In genomic region chrX:20989361-20989760, GRCh38 we compare ENCODE assay signal across 21 cellular contexts.
"Had no signal": no experiment of that assay in that cellular context is flagged by ENCODE, and none has a peak within 500 bp of the region (broad histone marks: within the 10 kb centered on the region; RNA-seq: fewer than 3 reads in every experiment).

No MANE protein-coding gene starts in this region.

- H3K27me3 ChIP-seq: ovary, right lobe of liver, suprapubic skin, thyroid gland, upper lobe of left lung, uterus had no signal

- H3K27ac ChIP-seq: left ventricle myocardium inferior, lower lobe of right lung, ovary, psoas muscle, right lobe of liver, suprapubic skin, thyroid gland, upper lobe of left lung, uterus had no signal

- H3K4me1 ChIP-seq: left ventricle myocardium inferior, lower lobe of right lung, psoas muscle, right lobe of liver, suprapubic skin, thyroid gland, upper lobe of left lung, uterus had no signal

- ATAC-seq: lower lobe of right lung; natural killer cell; psoas muscle; right lobe of liver; stimulated activated effector memory CD8-positive, alpha-beta T cell treated with anti-CD3 and anti-CD28 coated beads, Interleukin-12 subunit alpha, Interleukin-12 subunit beta, amount 100 ng/mL, for 72 hours; stimulated activated naive CD8-positive, alpha-beta T cell treated with anti-CD3 and anti-CD28 coated beads, Interleukin-15, Interleukin-2, amounts not matched to agents 100 U/mL and 50 U/mL, for 24 hours had no signal

- H3K9me3 ChIP-seq: left ventricle myocardium inferior, lower lobe of right lung, ovary, psoas muscle, right lobe of liver, suprapubic skin, thyroid gland, upper lobe of left lung, uterus had no signal

- FAIRE-seq: colon, keratinocyte had no signal

- H3K36me3 ChIP-seq: left ventricle myocardium inferior, lower lobe of right lung, ovary, right lobe of liver, suprapubic skin, thyroid gland, upper lobe of left lung, uterus had no signal

- H3K4me3 ChIP-seq: left ventricle myocardium inferior, lower lobe of right lung, ovary, psoas muscle, right lobe of liver, suprapubic skin, thyroid gland, upper lobe of left lung, uterus had no signal

- DNase-seq: dermis blood vessel endothelial cell; erythroblast; foreskin fibroblast; immature natural killer cell; left ventricle myocardium inferior; lower lobe of right lung; natural killer cell; ovary; psoas muscle; retina; right lobe of liver; stimulated activated CD4-positive, alpha-beta T cell treated with anti-CD3 and anti-CD28 coated beads, Interleukin-4, amount 100 ng/mL, for 1 hour; stimulated activated CD8-positive, alpha-beta memory T cell treated with anti-CD3 and anti-CD28 coated beads, Interleukin-4, amount 100 ng/mL, for 48 hours; stimulated activated naive CD8-positive, alpha-beta T cell treated with anti-CD3 and anti-CD28 coated beads, Interleukin-15, Interleukin-2, amounts not matched to agents 100 U/mL and 50 U/mL, for 24 hours; thyroid gland; upper lobe of left lung; uterus had no signal
